Comparison of ENCODE assay signal across 23 cellular contexts in the genomic region with DNA sequence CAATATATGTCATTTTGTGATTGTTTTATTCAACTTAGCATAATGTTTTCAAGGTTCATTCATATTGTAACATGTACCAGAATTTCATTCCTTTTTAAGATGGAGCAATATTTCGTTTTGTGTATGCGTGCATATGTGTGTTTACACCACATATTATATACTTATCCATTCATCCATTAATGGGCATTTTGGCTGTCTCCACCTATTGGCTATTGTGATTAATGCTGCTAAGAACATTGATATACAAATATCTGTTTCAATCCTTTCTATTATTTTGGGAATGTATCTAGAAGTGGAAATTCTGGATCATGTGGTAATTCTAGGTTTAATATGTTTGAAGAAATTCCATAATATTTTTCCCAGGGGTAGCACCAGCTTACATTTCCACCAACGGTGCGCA.
"Had no signal": no experiment of that assay in that cellular context is flagged by ENCODE, and none has a peak within 500 bp of the region (broad histone marks: within the 10 kb centered on the region; RNA-seq: fewer than 3 reads in every experiment).

No MANE protein-coding gene starts in this region.

- H3K9me3 Mint-ChIP-seq: activated CD8-positive, alpha-beta T cell treated with anti-CD3 and anti-CD28 coated beads for 36 hours; activated naive CD4-positive, alpha-beta T cell treated with anti-CD3 and anti-CD28 coated beads, Interleukin-2, amount 10 ng/mL, durations not matched to agents 7 days and 5 days; activated naive CD8-positive, alpha-beta T cell treated with anti-CD3 and anti-CD28 coated beads, Interleukin-2, amount 50 U/mL, for 24 hours; activated T-cell treated with anti-CD3 and anti-CD28 coated beads, Interleukin-2, amount 50 U/mL, for 4 hours; brain; natural killer cell; stimulated activated memory B cell treated with anti-CD40 and anti-IgM and Interleukin-4, amounts not matched to agents 10 μg/mL and 1 μg/mL and 100 μg/mL, for 72 hours had no signal

- H3K27ac Mint-ChIP-seq: activated CD8-positive, alpha-beta T cell treated with anti-CD3 and anti-CD28 coated beads for 36 hours; activated naive CD4-positive, alpha-beta T cell treated with anti-CD3 and anti-CD28 coated beads, Interleukin-2, amount 10 ng/mL, durations not matched to agents 7 days and 5 days; activated naive CD8-positive, alpha-beta T cell treated with anti-CD3 and anti-CD28 coated beads, Interleukin-2, amount 50 U/mL, for 24 hours; brain; natural killer cell; stimulated activated memory B cell treated with anti-CD40 and anti-IgM and Interleukin-4, amounts not matched to agents 10 μg/mL and 1 μg/mL and 100 μg/mL, for 72 hours; WTC11 had no signal

- H3K36me3 Mint-ChIP-seq: activated naive CD4-positive, alpha-beta T cell treated with anti-CD3 and anti-CD28 coated beads, Interleukin-2, amount 10 ng/mL, durations not matched to agents 7 days and 5 days; brain; natural killer cell; stimulated activated memory B cell treated with anti-CD40 and anti-IgM and Interleukin-4, amounts not matched to agents 10 μg/mL and 1 μg/mL and 100 μg/mL, for 72 hours; WTC11 had no signal

- H3K4me3 ChIP-seq: esophagus squamous epithelium, lower lobe of right lung, smooth muscle cell, testis, upper lobe of left lung had no signal

- H3K4me1 Mint-ChIP-seq: activated naive CD4-positive, alpha-beta T cell treated with anti-CD3 and anti-CD28 coated beads, Interleukin-2, amount 10 ng/mL, durations not matched to agents 7 days and 5 days; activated naive CD8-positive, alpha-beta T cell treated with anti-CD3 and anti-CD28 coated beads, Interleukin-2, amount 50 U/mL, for 24 hours; brain; natural killer cell; stimulated activated memory B cell treated with anti-CD40 and anti-IgM and Interleukin-4, amounts not matched to agents 10 μg/mL and 1 μg/mL and 100 μg/mL, for 72 hours had no signal

- ATAC-seq: activated CD8-positive, alpha-beta T cell treated with anti-CD3 and anti-CD28 coated beads for 36 hours; activated naive CD8-positive, alpha-beta T cell treated with anti-CD3 and anti-CD28 coated beads, Interleukin-2, amount 50 U/mL, for 24 hours; activated T-cell treated with anti-CD3 and anti-CD28 coated beads, Interleukin-2, amount 50 U/mL, for 4 hours; lower lobe of right lung; natural killer cell; sciatic nerve; stimulated activated memory B cell treated with anti-CD40 and anti-IgM and Interleukin-4, amounts not matched to agents 10 μg/mL and 1 μg/mL and 100 μg/mL, for 72 hours; WTC11 had no signal

- H3K36me3 ChIP-seq: esophagus squamous epithelium, lower lobe of right lung, upper lobe of left lung had no signal

- H3K4me3 Mint-ChIP-seq: activated CD8-positive, alpha-beta T cell treated with anti-CD3 and anti-CD28 coated beads for 36 hours; activated naive CD4-positive, alpha-beta T cell treated with anti-CD3 and anti-CD28 coated beads, Interleukin-2, amount 10 ng/mL, durations not matched to agents 7 days and 5 days; activated naive CD8-positive, alpha-beta T cell treated with anti-CD3 and anti-CD28 coated beads, Interleukin-2, amount 50 U/mL, for 24 hours; activated T-cell treated with anti-CD3 and anti-CD28 coated beads, Interleukin-2, amount 50 U/mL, for 4 hours; brain; natural killer cell; stimulated activated memory B cell treated with anti-CD40 and anti-IgM and Interleukin-4, amounts not matched to agents 10 μg/mL and 1 μg/mL and 100 μg/mL, for 72 hours; WTC11 had no signal

- H3K27me3 ChIP-seq: esophagus squamous epithelium, testis, upper lobe of left lung had no signal

- H3K27me3 Mint-ChIP-seq: activated CD8-positive, alpha-beta T cell treated with anti-CD3 and anti-CD28 coated beads for 36 hours; activated naive CD4-positive, alpha-beta T cell treated with anti-CD3 and anti-CD28 coated beads, Interleukin-2, amount 10 ng/mL, durations not matched to agents 7 days and 5 days; activated naive CD8-positive, alpha-beta T cell treated with anti-CD3 and anti-CD28 coated beads, Interleukin-2, amount 50 U/mL, for 24 hours; brain had no signal

- H3K4me2 ChIP-seq: smooth muscle cell had no signal

- FAIRE-seq: endothelial cell of umbilical vein, islet of Langerhans had no signal

- H3K27ac ChIP-seq: esophagus squamous epithelium, lower lobe of right lung, testis, upper lobe of left lung had no signal

- DNase-seq: activated CD4-positive, alpha-beta T cell treated with anti-CD3 and anti-CD28 coated beads for 48 hours; activated CD8-positive, alpha-beta T cell treated with anti-CD3 and anti-CD28 coated beads for 36 hours; activated effector memory CD4-positive, alpha-beta T cell treated with Interleukin-2 at 50 U/mL for 16 hours; activated naive CD4-positive, alpha-beta T cell treated with anti-CD3 and anti-CD28 coated beads, Interleukin-2, amount 10 ng/mL, durations not matched to agents 7 days and 5 days; activated naive CD8-positive, alpha-beta T cell treated with anti-CD3 and anti-CD28 coated beads, Interleukin-2, amount 50 U/mL, for 24 hours; activated T-cell treated with anti-CD3 and anti-CD28 coated beads, Interleukin-2, amount 50 U/mL, for 4 hours; anterior cingulate cortex; effector CD4-positive, alpha-beta T cell; esophagus squamous epithelium; hippocampal formation; lower lobe of right lung; natural killer cell; stimulated activated CD4-positive, alpha-beta T cell treated with anti-CD3 and anti-CD28 coated beads, Interleukin-4, amount 100 ng/mL, for 4 hours; T-helper 2 cell; testis; upper lobe of left lung had no signal

- H3K4me1 ChIP-seq: esophagus squamous epithelium, lower lobe of right lung, testis, upper lobe of left lung had no signal

- H3K9me3 ChIP-seq: esophagus squamous epithelium, lower lobe of right lung, testis, upper lobe of left lung had no signal
